In the genomic region with DNA sequence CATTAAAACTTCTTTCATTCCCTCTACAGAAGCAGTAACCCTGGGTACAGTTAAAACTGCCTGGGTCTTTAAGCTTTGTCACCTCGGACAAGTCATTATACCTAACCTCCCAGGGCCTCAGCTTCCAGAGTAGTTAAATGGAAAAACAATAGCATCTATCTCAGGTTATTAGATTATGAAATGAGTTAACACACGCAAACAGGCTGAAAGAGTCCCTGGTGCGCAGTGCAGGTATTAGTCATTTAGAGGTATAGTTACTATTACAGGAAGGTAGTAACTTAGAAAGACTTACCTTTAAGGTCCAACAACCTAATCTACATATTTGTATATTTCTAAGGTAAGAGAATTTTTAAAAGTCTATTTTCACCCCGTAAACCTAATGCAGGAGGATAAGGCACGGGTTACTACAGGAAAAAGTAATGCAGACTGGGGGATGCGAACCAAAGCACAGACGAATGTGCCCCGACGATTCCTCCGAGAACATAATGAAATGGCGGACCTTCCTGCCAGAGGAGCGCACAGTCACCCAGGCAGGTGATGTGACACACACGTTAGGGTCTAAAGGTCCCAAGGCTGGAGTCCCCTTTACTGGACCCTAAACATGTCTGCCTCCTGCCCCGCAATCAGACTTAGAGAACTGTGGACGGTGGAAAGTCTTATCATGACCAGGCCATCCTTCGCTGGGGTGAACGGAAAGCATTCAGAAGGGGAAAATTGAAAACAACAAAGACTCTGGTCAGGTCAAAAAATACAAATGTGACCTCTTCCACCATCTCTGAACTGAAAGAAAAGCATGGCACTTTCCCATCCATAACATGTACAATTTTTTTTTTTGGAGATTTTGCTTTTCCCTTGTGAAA, we compare ENCODE assay signal across 8 cellular contexts. TPM values are rescaled to one million over a fixed set of nuclear protein-coding genes. Genes with fewer than 3 reads are reported as not detected.
A peak's percentile ranks its signal among the peaks of the same experiment; 100 is the strongest.
DNase-seq lines count a peak whose midpoint lies in the region; ATAC-seq and TF ChIP-seq lines count a peak whose summit lies in the region.

No MANE protein-coding gene starts in this region.

- CTCF ChIA-PET in CD4-positive, alpha-beta memory T cell (lab: Charles Lee; ENCODE audit: partially characterized antibody), result interaction anchor here (1.0 to 3.1 kb wide), 6 partner anchors 12 to 98 kb away, joined by 3 to 24 read pairs (median 11); no protein-coding TSS in a partner anchor

- peaks cover 5 to 32% of the 10 kb centered on the region in 2 donors for H3K36me3 Mint-ChIP-seq in CD4-positive, alpha-beta memory T cell
- H3K36me3 Mint-ChIP-seq in activated T-cell treated with anti-CD3 and anti-CD28 coated beads, Interleukin-2, amount 50 U/mL, for 72 hours (ENCODE audit: insufficient read depth in 2 of 2), result peaks cover 29 to 40% of the 10 kb centered on the region in 2 donors
- H3K36me3 Mint-ChIP-seq in glutamatergic neuron (ENCODE audit: unreplicated experiment), result no peaks in the 10 kb centered on the region

- no peak for TF ChIP-seq POLR2A in sigmoid colon (IDR thresholded peaks at IDR 0.05)

- WGBS in sigmoid colon, 2 donors, result 0 to 2% methylated on average over 17 of the region's 17 CpGs

- ATAC-seq in activated T-cell treated with anti-CD3 and anti-CD28 coated beads, Interleukin-2, amount 50 U/mL, for 72 hours (replicated peaks in 1 of 2), result peak; percentile 20 to 32
- no peak for ATAC-seq in GM21360 (IDR thresholded peaks at IDR 0.05; ENCODE audit: unreplicated experiment)

- intact Hi-C loops in CD4-positive, alpha-beta memory T cell (cut with micrococcal nuclease), result loop anchor here (5.0 kb wide), 2 partner anchors 104 to 431 kb away; a partner anchor contains a TSS
- intact Hi-C loops in sigmoid colon (cut with DNase I), result loop anchor here (5.0 kb wide), 1 partner anchor 66 kb away; a partner anchor contains a TSS

- H3K27ac Mint-ChIP-seq in CD4-positive, alpha-beta memory T cell, result peak overlapping the region; percentile 97 to 99 (median 97)
- H3K27ac Mint-ChIP-seq in activated T-cell treated with anti-CD3 and anti-CD28 coated beads, Interleukin-2, amount 50 U/mL, for 72 hours, result peak overlapping the region; percentile 93
- peak overlapping the region; percentile 97 for H3K27ac Mint-ChIP-seq in glutamatergic neuron (ENCODE audit: unreplicated experiment)

- H3K9me3 Mint-ChIP-seq in CD4-positive, alpha-beta memory T cell, result peaks cover 0 to 2% (median 0%) of the 10 kb centered on the region in 8 donors
- no peaks in the 10 kb centered on the region for H3K9me3 Mint-ChIP-seq in activated T-cell treated with anti-CD3 and anti-CD28 coated beads, Interleukin-2, amount 50 U/mL, for 72 hours
- peaks cover 8% of the 10 kb centered on the region for H3K9me3 Mint-ChIP-seq in glutamatergic neuron (ENCODE audit: unreplicated experiment)

- H3K4me1 ChIP-seq in CD4-positive, alpha-beta memory T cell (ENCODE audit: insufficient read depth, low read length), result peaks cover 47% of the 10 kb centered on the region
- H3K4me1 ChIP-seq in sigmoid colon, result peaks cover 0 to 53% (median 48%) of the 10 kb centered on the region in 4 donors

- H3K27me3 ChIP-seq in CD4-positive, alpha-beta memory T cell (ENCODE audit: insufficient read depth, low read length), result no peaks in the 10 kb centered on the region
- H3K27me3 ChIP-seq in sigmoid colon, result no peaks in the 10 kb centered on the region

- H3K9me3 ChIP-seq in CD4-positive, alpha-beta memory T cell (ENCODE audit: control insufficient read depth in 1 of 2, low read length in 2 of 2), result no peaks in the 10 kb centered on the region
- no peaks in the 10 kb centered on the region for H3K9me3 ChIP-seq in sigmoid colon

- peaks cover 4% of the 10 kb centered on the region for H3K36me3 ChIP-seq in CD4-positive, alpha-beta memory T cell (ENCODE audit: insufficient read depth, low read length)
- no peaks in the 10 kb centered on the region for H3K36me3 ChIP-seq in sigmoid colon

- no peak for TF ChIP-seq EP300 in sigmoid colon (IDR thresholded peaks at IDR 0.05)

- peaks cover 0 to 2% of the 10 kb centered on the region in 2 donors for H3K27me3 Mint-ChIP-seq in CD4-positive, alpha-beta memory T cell
- no peaks in the 10 kb centered on the region for H3K27me3 Mint-ChIP-seq in activated T-cell treated with anti-CD3 and anti-CD28 coated beads, Interleukin-2, amount 50 U/mL, for 72 hours (ENCODE audit: low read depth)
- H3K27me3 Mint-ChIP-seq in glutamatergic neuron (ENCODE audit: unreplicated experiment), result peaks cover 4% of the 10 kb centered on the region

- DNase-seq in CD4-positive, alpha-beta memory T cell, result peak; percentile 12 to 53 (median 20)
- DNase-seq in KBM-7, result peak; percentile 32
- peak; percentile 62 to 66 for DNase-seq in activated T-cell treated with anti-CD3 and anti-CD28 coated beads, Interleukin-2, amount 50 U/mL, for 72 hours
- DNase-seq in glutamatergic neuron, result no peak
- DNase-seq in sigmoid colon, result no peak
- no peak for DNase-seq in retina
- DNase-seq in NCI-H524 (lab: John Stamatoyannopoulos, UW), result no peak

- H3K4me1 Mint-ChIP-seq in CD4-positive, alpha-beta memory T cell, result peaks cover 18 to 64% (median 33%) of the 10 kb centered on the region in 4 donors
- H3K4me1 Mint-ChIP-seq in activated T-cell treated with anti-CD3 and anti-CD28 coated beads, Interleukin-2, amount 50 U/mL, for 72 hours (ENCODE audit: low read depth), result peaks cover 55% of the 10 kb centered on the region
- H3K4me1 Mint-ChIP-seq in glutamatergic neuron (ENCODE audit: low read depth, unreplicated experiment), result peaks cover 25% of the 10 kb centered on the region

- H3K27ac ChIP-seq in CD4-positive, alpha-beta memory T cell (ENCODE audit: low read depth, low read length), result peak overlapping the region; percentile 84
- peak overlapping the region; percentile 92 to 98 (median 95) for H3K27ac ChIP-seq in sigmoid colon

- H3K4me3 ChIP-seq in CD4-positive, alpha-beta memory T cell (ENCODE audit: low read length in 2 of 2), result peak overlapping the region; percentile 48 to 90
- peak overlapping the region; percentile 79 to 95 (median 90) for H3K4me3 ChIP-seq in sigmoid colon

- TF ChIP-seq CTCF in glutamatergic neuron (IDR thresholded peaks at IDR 0.05; ENCODE audit: partially characterized antibody, unreplicated experiment), result no peak
- TF ChIP-seq CTCF in sigmoid colon (IDR thresholded peaks at IDR 0.05), result no peak

- in situ Hi-C loops in KBM-7 (cut with MboI; ENCODE audit: low pct_unique_long_range_greater_than_20kb, low sequenced_read_pairs), result no loop called here

- peak overlapping the region; percentile 93 to 100 (median 98) for H3K4me3 Mint-ChIP-seq in CD4-positive, alpha-beta memory T cell
- peak overlapping the region; percentile 85 to 98 for H3K4me3 Mint-ChIP-seq in activated T-cell treated with anti-CD3 and anti-CD28 coated beads, Interleukin-2, amount 50 U/mL, for 72 hours
- H3K4me3 Mint-ChIP-seq in glutamatergic neuron (ENCODE audit: unreplicated experiment), result peak overlapping the region; percentile 99

- POLR2A ChIA-PET in CD4-positive, alpha-beta memory T cell (lab: Charles Lee; ENCODE audit: partially characterized antibody), result interaction anchor here (0.7 to 8.8 kb wide), 10 partner anchors 9 to 103 kb away, joined by 3 to 178 read pairs (median 5); a partner anchor contains a TSS

RNA-seq across cellular contexts. Expression of a gene that starts 1.3 kb away (rescaled TPM):
- 100 to 1,000 TPM; 299 to 303 TPM for total RNA-seq in CD4-positive, alpha-beta memory T cell
- polyA plus RNA-seq in CD4-positive, alpha-beta memory T cell, result 100 to 1,000 TPM; 153 to 160 TPM
- 100 to 1,000 TPM; 421 to 504 TPM for total RNA-seq in activated T-cell treated with anti-CD3 and anti-CD28 coated beads, Interleukin-2, amount 50 U/mL, for 72 hours
- total RNA-seq in glutamatergic neuron (ENCODE audit: unreplicated experiment), result 209 TPM
- 100 to 1,000 TPM in 2 of 4 donors, 10 to 100 TPM in 2; 88.2 to 102 (median 95.4) TPM for total RNA-seq in sigmoid colon
- polyA plus RNA-seq in sigmoid colon, result 10 to 100 TPM; 55.9 to 94.8 (median 61.3) TPM

Comparison
In these comparisons a context has a peak if more than half of its experiments do, and no peak if none do; other contexts are left out.
1. DNase-seq: peak in CD4-positive, alpha-beta memory T cell (5 of 5), KBM-7 (single experiment) and activated T-cell treated with anti-CD3 and anti-CD28 coated beads, Interleukin-2, amount 50 U/mL, for 72 hours (2 of 2); none in glutamatergic neuron (single experiment), sigmoid colon (single experiment), retina (single experiment) and NCI-H524 (0 of 2).
2. Peak in every context shown above with its lines, with median percentiles within 50 percentile points of each other: H3K27ac Mint-ChIP-seq and H3K4me3 Mint-ChIP-seq.